In genomic region chr5:122172207-122172606, GRCh38 we compare ENCODE assay signal across 24 cellular contexts. TPM values are rescaled to one million over a fixed set of nuclear protein-coding genes. Genes with fewer than 3 reads are reported as not detected.
"Had no signal": no experiment of that assay in that cellular context is flagged by ENCODE, and none has a peak within 500 bp of the region (broad histone marks: within the 10 kb centered on the region; RNA-seq: fewer than 3 reads in every experiment).

No MANE protein-coding gene starts in this region.

- H3K4me3 Mint-ChIP-seq: activated naive CD8-positive, alpha-beta T cell treated with anti-CD3 and anti-CD28 coated beads for 36 hours; activated T-cell treated with anti-CD3 and anti-CD28 coated beads, Interleukin-2, amount 50 U/mL, for 4 hours; effector memory CD8-positive, alpha-beta T cell; naive thymus-derived CD8-positive, alpha-beta T cell; stimulated activated naive CD8-positive, alpha-beta T cell treated with anti-CD3 and anti-CD28 coated beads, Interleukin-15, Interleukin-2, amounts not matched to agents 100 ng/mL and 50 ng/mL, for 24 hours; T-helper 17 cell had no signal

- H3K4me1 Mint-ChIP-seq: activated naive CD8-positive, alpha-beta T cell treated with anti-CD3 and anti-CD28 coated beads for 36 hours; naive thymus-derived CD8-positive, alpha-beta T cell had no signal

- H3K4me3 ChIP-seq: breast epithelium, colonic mucosa, dorsolateral prefrontal cortex, esophagus muscularis mucosa, lower lobe of right lung, tibial artery had no signal

- H3K27me3 Mint-ChIP-seq: activated naive CD8-positive, alpha-beta T cell treated with anti-CD3 and anti-CD28 coated beads for 36 hours; progenitor cell of endocrine pancreas; stimulated activated naive CD8-positive, alpha-beta T cell treated with anti-CD3 and anti-CD28 coated beads, Interleukin-15, Interleukin-2, amounts not matched to agents 100 ng/mL and 50 ng/mL, for 24 hours had no signal

- ATAC-seq: activated T-cell treated with anti-CD3 and anti-CD28 coated beads, Interleukin-2, amount 50 U/mL, for 4 hours; effector memory CD8-positive, alpha-beta T cell; foreskin keratinocyte; lower lobe of right lung; naive thymus-derived CD8-positive, alpha-beta T cell; T-helper 17 cell had no signal

- DNase-seq: activated CD4-positive, alpha-beta T cell treated with anti-CD3 and anti-CD28 coated beads for 4 hours; activated CD4-positive, alpha-beta T cell treated with anti-CD3 and anti-CD28 coated beads, Interleukin-2, amount 50 U/mL, for 48 hours; activated CD4-positive, CD25-positive, alpha-beta regulatory T cell; activated CD8-positive, alpha-beta memory T cell treated with anti-CD3 and anti-CD28 coated beads, Interleukin-2, amount 50 U/mL, for 48 hours; activated naive CD4-positive, alpha-beta T cell treated with Interleukin-2 at 50 U/mL for 16 hours; activated naive CD8-positive, alpha-beta T cell treated with anti-CD3 and anti-CD28 coated beads for 36 hours; activated T-cell treated with anti-CD3 and anti-CD28 coated beads, Interleukin-2, amount 50 U/mL, for 4 hours; colonic mucosa; dorsolateral prefrontal cortex; effector memory CD8-positive, alpha-beta T cell; foreskin keratinocyte; kidney; lower lobe of right lung; naive thymus-derived CD8-positive, alpha-beta T cell; stimulated activated CD4-positive, alpha-beta T cell treated with anti-CD3 and anti-CD28 coated beads, Interleukin-12 subunit alpha, Interleukin-12 subunit beta, amount 100 ng/mL, for 4 hours; T-helper 17 cell; tibial artery had no signal

- H3K9me3 Mint-ChIP-seq: activated naive CD8-positive, alpha-beta T cell treated with anti-CD3 and anti-CD28 coated beads for 36 hours; activated T-cell treated with anti-CD3 and anti-CD28 coated beads, Interleukin-2, amount 50 U/mL, for 4 hours; activated T-helper 2 cell treated with anti-CD3 and anti-CD28 coated beads, Interferon-gamma antibody, Interleukin-2, Interleukin-4, amounts not matched to agents 10 μg/mL and 5 μg/mL and 100 μg/mL, durations not matched to agents 14 hours and 24 hours and 36 hours; naive thymus-derived CD8-positive, alpha-beta T cell; stimulated activated naive CD8-positive, alpha-beta T cell treated with anti-CD3 and anti-CD28 coated beads, Interleukin-15, Interleukin-2, amounts not matched to agents 100 ng/mL and 50 ng/mL, for 24 hours had no signal

- H3K27ac Mint-ChIP-seq: activated naive CD8-positive, alpha-beta T cell treated with anti-CD3 and anti-CD28 coated beads for 36 hours; activated T-helper 2 cell treated with anti-CD3 and anti-CD28 coated beads, Interferon-gamma antibody, Interleukin-2, Interleukin-4, amounts not matched to agents 10 μg/mL and 5 μg/mL and 100 μg/mL, durations not matched to agents 14 hours and 24 hours and 36 hours; effector memory CD8-positive, alpha-beta T cell; naive thymus-derived CD8-positive, alpha-beta T cell; progenitor cell of endocrine pancreas; stimulated activated naive CD8-positive, alpha-beta T cell treated with anti-CD3 and anti-CD28 coated beads, Interleukin-15, Interleukin-2, amounts not matched to agents 100 ng/mL and 50 ng/mL, for 24 hours; T-helper 17 cell had no signal

- H3K36me3 Mint-ChIP-seq: activated naive CD8-positive, alpha-beta T cell treated with anti-CD3 and anti-CD28 coated beads for 36 hours; naive thymus-derived CD8-positive, alpha-beta T cell had no signal

RNA-seq across cellular contexts. Expression of gene ZNF474, which starts 42.9 kb away (rescaled TPM):
- total RNA-seq: activated CD8-positive, alpha-beta memory T cell treated with anti-CD3 and anti-CD28 coated beads for 36 hours; activated T-helper 2 cell treated with anti-CD3 and anti-CD28 coated beads, Interferon-gamma antibody, Interleukin-2, Interleukin-4, amounts not matched to agents 10 μg/mL and 5 μg/mL and 100 μg/mL, durations not matched to agents 14 hours and 24 hours and 36 hours; foreskin keratinocyte; osteocyte had no signal
